In the genomic region with DNA sequence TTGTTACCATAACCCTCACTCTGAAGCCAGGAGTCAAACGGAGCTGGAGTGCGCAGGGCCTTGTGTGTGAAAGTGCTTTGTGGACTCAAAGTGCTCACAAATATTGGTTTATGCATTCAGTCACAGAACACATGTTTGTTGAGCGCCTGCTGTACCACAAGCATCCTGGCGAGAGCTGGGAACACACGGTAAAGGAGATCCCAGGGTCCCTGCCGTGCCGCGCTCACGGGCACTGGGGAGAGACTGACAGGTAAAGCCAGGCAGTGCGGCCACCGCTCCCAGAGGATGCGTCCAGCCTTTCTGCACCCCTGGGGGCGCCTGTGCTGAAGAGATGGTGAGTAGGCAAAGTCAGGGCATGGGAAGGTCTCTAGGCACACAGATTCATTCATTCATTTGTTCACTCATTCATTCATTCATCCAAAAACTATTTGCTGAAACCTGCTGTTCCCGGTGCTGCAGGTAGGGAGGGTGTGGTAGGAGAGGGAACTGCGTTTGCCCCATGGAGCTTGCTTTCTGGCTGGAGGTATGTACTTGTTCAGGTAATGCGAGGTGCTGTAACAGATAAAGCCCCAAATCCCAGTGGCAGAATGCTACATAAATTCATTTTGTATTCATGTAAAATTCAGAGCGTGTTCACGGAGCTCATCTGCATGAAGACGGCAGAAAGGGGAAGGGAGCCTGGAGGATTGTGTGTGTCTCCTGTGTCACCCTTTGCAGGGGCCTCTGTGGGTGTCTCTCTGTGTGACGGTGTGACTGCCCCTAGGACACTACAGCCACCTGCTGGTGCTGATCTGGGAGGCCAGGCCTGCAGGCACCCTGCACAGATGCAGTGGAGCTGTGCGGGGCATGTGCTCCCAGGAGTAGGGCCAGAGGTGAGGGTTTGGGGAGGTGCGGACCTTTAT, we compare ENCODE assay signal across 1 cellular context.
TF ChIP-seq lines count a peak whose summit lies in the region.

No MANE protein-coding gene starts in this region.

TF ChIP-seq in H1, 55 proteins besides CTCF, POLR2A, EP300 and RAD21 (continued from another document):
- TF ChIP-seq MAX (IDR thresholded peaks at IDR 0.05) (no peak), SAP30 (IDR thresholded peaks at IDR 0.05; ENCODE audit: insufficient read depth, insufficient replicate concordance, low read length) (no peak), TBP (IDR thresholded peaks at IDR 0.05; ENCODE audit: low read depth, low read length) (no peak), KDM1A (IDR thresholded peaks at IDR 0.05; ENCODE audit: borderline replicate concordance, low read length) (no peak), KDM5A (IDR thresholded peaks at IDR 0.05; ENCODE audit: low read length) (no peak)
